In genomic region chr7:70632400-70632799, GRCh38 we compare ENCODE assay signal across 20 cellular contexts.
"Had no signal": no experiment of that assay in that cellular context is flagged by ENCODE, and none has a peak within 500 bp of the region (broad histone marks: within the 10 kb centered on the region; RNA-seq: fewer than 3 reads in every experiment).

No MANE protein-coding gene starts in this region.

- DNase-seq: activated CD4-positive, alpha-beta T cell treated with anti-CD3 and anti-CD28 coated beads for 4 hours; activated CD8-positive, alpha-beta memory T cell treated with anti-CD3 and anti-CD28 coated beads, Interleukin-2, amount 50 U/mL, for 4 hours; activated CD8-positive, alpha-beta T cell treated with anti-CD3 and anti-CD28 coated beads for 36 hours; activated T-cell treated with anti-CD3 and anti-CD28 coated beads, Interleukin-2, amount 50 U/mL, for 72 hours; aorta; Kasumi-1; NCI-H1048; NCI-H1694; NCI-H2029; NCI-H2107; NCI-H510A treated with DMSO at 0.1 percent for 48 hours; NK-92 treated with Interleukin-12 subunit alpha and Interleukin-12 subunit beta, amount 100 ng/mL, for 24 hours; OCI-M1; RPMI8226; T-helper 1 cell had no signal

- ATAC-seq: activated CD8-positive, alpha-beta T cell treated with anti-CD3 and anti-CD28 coated beads for 36 hours; activated T-cell treated with anti-CD3 and anti-CD28 coated beads, Interleukin-2, amount 50 U/mL, for 72 hours; Panc1; Right ventricle myocardium inferior had no signal

- H3K9me3 Mint-ChIP-seq: activated CD8-positive, alpha-beta T cell treated with anti-CD3 and anti-CD28 coated beads for 36 hours; activated naive CD4-positive, alpha-beta T cell treated with anti-CD3 and anti-CD28 coated beads, Interleukin-2, amount 50 U/mL, for 24 hours; activated T-cell treated with anti-CD3 and anti-CD28 coated beads, Interleukin-2, amount 50 U/mL, for 72 hours had no signal

- H3K27ac ChIP-seq: SK-N-MC, VCaP had no signal

- H3K36me3 Mint-ChIP-seq: activated naive CD4-positive, alpha-beta T cell treated with anti-CD3 and anti-CD28 coated beads, Interleukin-2, amount 50 U/mL, for 24 hours had no signal

- H3K27me3 Mint-ChIP-seq: activated naive CD4-positive, alpha-beta T cell treated with anti-CD3 and anti-CD28 coated beads, Interleukin-2, amount 50 U/mL, for 24 hours had no signal

- H3K4me3 ChIP-seq: SK-N-MC had no signal

- H3K27ac Mint-ChIP-seq: activated CD8-positive, alpha-beta T cell treated with anti-CD3 and anti-CD28 coated beads for 36 hours; activated naive CD4-positive, alpha-beta T cell treated with anti-CD3 and anti-CD28 coated beads, Interleukin-2, amount 50 U/mL, for 24 hours; activated T-cell treated with anti-CD3 and anti-CD28 coated beads, Interleukin-2, amount 50 U/mL, for 72 hours had no signal

- H3K4me1 Mint-ChIP-seq: activated naive CD4-positive, alpha-beta T cell treated with anti-CD3 and anti-CD28 coated beads, Interleukin-2, amount 50 U/mL, for 24 hours had no signal

- H3K4me3 Mint-ChIP-seq: activated CD8-positive, alpha-beta T cell treated with anti-CD3 and anti-CD28 coated beads for 36 hours; activated naive CD4-positive, alpha-beta T cell treated with anti-CD3 and anti-CD28 coated beads, Interleukin-2, amount 50 U/mL, for 24 hours; activated T-cell treated with anti-CD3 and anti-CD28 coated beads, Interleukin-2, amount 50 U/mL, for 72 hours had no signal
